ENCODE assay signal across 23 cellular contexts in genomic region chr3:143280984-143281383, GRCh38.
"Had no signal": no experiment of that assay in that cellular context is flagged by ENCODE, and none has a peak within 500 bp of the region (broad histone marks: within the 10 kb centered on the region; RNA-seq: fewer than 3 reads in every experiment).

No MANE protein-coding gene starts in this region.

- H3K36me3 ChIP-seq: prostate gland, sigmoid colon, thoracic aorta, tibial nerve, vagina had no signal

- DNase-seq: cerebellar nuclear complex; dorsolateral prefrontal cortex; effector CD4-positive, alpha-beta T cell; endodermal cell; head of caudate nucleus; kidney; nephron progenitor cell; nucleus accumbens; right cardiac atrium; sigmoid colon; stimulated activated CD4-positive, alpha-beta T cell treated with anti-CD3 and anti-CD28 coated beads, Interleukin-2, amount 100 ng/mL, for 24 hours; stimulated activated CD4-positive, alpha-beta T cell treated with anti-CD3 and anti-CD28 coated beads, Interleukin-4, amount 100 ng/mL, for 24 hours; stimulated activated naive CD4-positive, alpha-beta T cell treated with Interleukin-2 at 50 U/mL for 16 hours had no signal

- H3K27ac Mint-ChIP-seq: endodermal cell; memory B cell; nephron progenitor cell; stimulated activated effector memory CD8-positive, alpha-beta T cell treated with anti-CD3 and anti-CD28 coated beads, Interleukin-12 subunit alpha, Interleukin-12 subunit beta, amount 100 ng/mL, for 72 hours had no signal

- H3K9me3 ChIP-seq: prostate gland, sigmoid colon, thoracic aorta, tibial nerve, vagina had no signal

- H3K4me1 ChIP-seq: prostate gland, sigmoid colon, tibial nerve had no signal

- H3K27ac ChIP-seq: dorsolateral prefrontal cortex, epithelial cell of prostate, prostate gland, sigmoid colon, thoracic aorta, tibial nerve, vagina had no signal

- H3K27me3 ChIP-seq: dorsolateral prefrontal cortex, sigmoid colon, tibial nerve, vagina had no signal

- H3K4me1 Mint-ChIP-seq: endodermal cell had no signal

- H3K4me3 ChIP-seq: dorsolateral prefrontal cortex, lung, prostate gland, sigmoid colon, thoracic aorta, tibial nerve, vagina had no signal

- H3K9me3 Mint-ChIP-seq: endodermal cell; memory B cell; nephron progenitor cell; stimulated activated effector memory CD8-positive, alpha-beta T cell treated with anti-CD3 and anti-CD28 coated beads, Interleukin-12 subunit alpha, Interleukin-12 subunit beta, amount 100 ng/mL, for 72 hours had no signal

- H3K36me3 Mint-ChIP-seq: stimulated activated effector memory CD8-positive, alpha-beta T cell treated with anti-CD3 and anti-CD28 coated beads, Interleukin-12 subunit alpha, Interleukin-12 subunit beta, amount 100 ng/mL, for 72 hours had no signal

- ATAC-seq: esophagus mucosa; left lobe of liver; right cardiac atrium; stimulated activated effector memory CD8-positive, alpha-beta T cell treated with anti-CD3 and anti-CD28 coated beads, Interleukin-12 subunit alpha, Interleukin-12 subunit beta, amount 100 ng/mL, for 72 hours had no signal

- H3K4me3 Mint-ChIP-seq: endodermal cell; memory B cell; nephron progenitor cell; stimulated activated effector memory CD8-positive, alpha-beta T cell treated with anti-CD3 and anti-CD28 coated beads, Interleukin-12 subunit alpha, Interleukin-12 subunit beta, amount 100 ng/mL, for 72 hours had no signal

- H3K27me3 Mint-ChIP-seq: memory B cell had no signal
